Comparison of ENCODE assay signal across 21 cellular contexts in genomic region chr9:125966959-125967711, GRCh38.
A peak's percentile ranks its signal among the peaks of the same experiment; 100 is the strongest.
DNase-seq lines count a peak whose midpoint lies in the region; ATAC-seq and TF ChIP-seq lines count a peak whose summit lies in the region.
"Had no signal": no experiment of that assay in that cellular context is flagged by ENCODE, and none has a peak within 500 bp of the region (broad histone marks: within the 10 kb centered on the region; RNA-seq: fewer than 3 reads in every experiment).

No MANE protein-coding gene starts in this region.

- no peaks in the 10 kb centered on the region for H3K27me3 Mint-ChIP-seq in activated T-cell treated with anti-CD3 and anti-CD28 coated beads, Interleukin-2, amount 50 U/mL, for 72 hours (ENCODE audit: low read depth)
- H3K27me3 Mint-ChIP-seq in WTC11 (ENCODE audit: low read depth): no peaks in the 10 kb centered on the region
- no peaks in the 10 kb centered on the region for H3K27me3 Mint-ChIP-seq in CD4-positive, alpha-beta T cell
- H3K27me3 Mint-ChIP-seq: dendritic cell treated with granulocyte-macrophage colony-stimulating factor and Interleukin-4, amounts not matched to agents 40 ng/mL and 50 ng/mL, for 4 days had no signal

- peaks cover 0 to 2% of the 10 kb centered on the region in 2 donors for H3K36me3 Mint-ChIP-seq in activated T-cell treated with anti-CD3 and anti-CD28 coated beads, Interleukin-2, amount 50 U/mL, for 72 hours (ENCODE audit: insufficient read depth in 2 of 2)
- H3K36me3 Mint-ChIP-seq in WTC11: peaks cover 34% of the 10 kb centered on the region
- H3K36me3 Mint-ChIP-seq in CD4-positive, alpha-beta T cell (ENCODE audit: low read depth): peaks cover 27% of the 10 kb centered on the region

- H3K9ac ChIP-seq in stomach smooth muscle (ENCODE audit: low read length in 2 of 2): no peak overlapping the region

- H3K9me3 Mint-ChIP-seq in activated T-cell treated with anti-CD3 and anti-CD28 coated beads, Interleukin-2, amount 50 U/mL, for 72 hours: no peaks in the 10 kb centered on the region
- H3K9me3 Mint-ChIP-seq in WTC11: no peaks in the 10 kb centered on the region
- H3K9me3 Mint-ChIP-seq in CD4-positive, alpha-beta T cell: no peaks in the 10 kb centered on the region
- H3K9me3 Mint-ChIP-seq: dendritic cell treated with granulocyte-macrophage colony-stimulating factor and Interleukin-4, amounts not matched to agents 40 ng/mL and 50 ng/mL, for 4 days; T-helper 2 cell treated with Interferon-gamma antibody and Interleukin-4, amounts not matched to agents 5 μg/mL and 100 μg/mL, for 36 hours had no signal

- no peaks in the 10 kb centered on the region for H3K27me3 ChIP-seq in stomach smooth muscle (ENCODE audit: control insufficient read depth in 1 of 2, insufficient read depth in 2 of 2, low read length in 2 of 2)
- H3K27me3 ChIP-seq in CD4-positive, alpha-beta T cell (ENCODE audit: control insufficient read depth, insufficient read depth, low read length): no peaks in the 10 kb centered on the region
- H3K27me3 ChIP-seq: gastroesophageal sphincter, left lung, neutrophil, transverse colon had no signal

- peak; percentile 29 to 56 for ATAC-seq in activated T-cell treated with anti-CD3 and anti-CD28 coated beads, Interleukin-2, amount 50 U/mL, for 72 hours (replicated peaks in 1 of 2)
- no peak for ATAC-seq in WTC11
- no peak for ATAC-seq in CD4-positive, alpha-beta T cell (ENCODE audit: poor library complexity)
- ATAC-seq: gastroesophageal sphincter, left lung, Panc1 had no signal

- TF ChIP-seq CTCF in WTC11 (IDR thresholded peaks at IDR 0.05): no peak
- TF ChIP-seq CTCF in CD4-positive, alpha-beta T cell (IDR thresholded peaks at IDR 0.05): no peak

- POLR2A ChIA-PET in WTC11 (lab: Charles Lee): interaction anchor here (0.7 kb wide), 1 partner anchor 180 kb away, joined by 5 read pairs; no protein-coding TSS in a partner anchor
- POLR2A ChIA-PET in CD4-positive, alpha-beta T cell (lab: Charles Lee): no interaction called here

- H3K4me3 ChIP-seq in stomach smooth muscle (ENCODE audit: low read length in 2 of 2): no peak overlapping the region
- H3K4me3 ChIP-seq: gastroesophageal sphincter, left lung, transverse colon had no signal

- no peak overlapping the region for H3K27ac Mint-ChIP-seq in activated T-cell treated with anti-CD3 and anti-CD28 coated beads, Interleukin-2, amount 50 U/mL, for 72 hours
- H3K27ac Mint-ChIP-seq in WTC11: peak overlapping the region; percentile 44
- H3K27ac Mint-ChIP-seq in CD4-positive, alpha-beta T cell: no peak overlapping the region
- H3K27ac Mint-ChIP-seq: dendritic cell treated with granulocyte-macrophage colony-stimulating factor and Interleukin-4, amounts not matched to agents 40 ng/mL and 50 ng/mL, for 4 days; T-helper 2 cell treated with Interferon-gamma antibody and Interleukin-4, amounts not matched to agents 5 μg/mL and 100 μg/mL, for 36 hours had no signal

- H3K9me3 ChIP-seq in stomach smooth muscle (ENCODE audit: control insufficient read depth in 2 of 2, low read length in 2 of 2): no peaks in the 10 kb centered on the region
- H3K9me3 ChIP-seq in CD4-positive, alpha-beta T cell (ENCODE audit: control insufficient read depth, low read length): no peaks in the 10 kb centered on the region
- H3K9me3 ChIP-seq: gastroesophageal sphincter, left lung, neutrophil, transverse colon had no signal

- H3K27ac ChIP-seq in stomach smooth muscle (ENCODE audit: low read length): peak overlapping the region; percentile 37
- H3K27ac ChIP-seq in CD4-positive, alpha-beta T cell (ENCODE audit: low read depth, low read length): no peak overlapping the region
- H3K27ac ChIP-seq: epithelial cell of prostate, gastroesophageal sphincter, left lung, neutrophil, transverse colon had no signal

- DNase-seq in activated T-cell treated with anti-CD3 and anti-CD28 coated beads, Interleukin-2, amount 50 U/mL, for 72 hours: no peak
- DNase-seq in activated T-cell treated with anti-CD3 and anti-CD28 coated beads for 4 hours (no peak), NCI-H1694 treated with DMSO at 0.1 percent for 48 hours (lab: John Stamatoyannopoulos, UW) (peak; percentile 87), WTC11 (ENCODE audit: low spot score) (no peak)
- DNase-seq in CD4-positive, alpha-beta T cell: no peak
- no peak for DNase-seq in activated CD4-positive, alpha-beta T cell treated with anti-CD3 and anti-CD28 coated beads for 4 hours
- no peak for DNase-seq in stimulated activated CD4-positive, alpha-beta T cell treated with anti-CD3 and anti-CD28 coated beads, Interleukin-1b, Interleukin-23, amount 100 ng/mL, for 48 hours
- DNase-seq: activated naive CD4-positive, alpha-beta T cell treated with anti-CD3 and anti-CD28 coated beads, Interleukin-2, amount 50 U/mL, for 16 hours; Kasumi-1; left lung; NCI-H1436; NCI-H526; stimulated activated naive CD4-positive, alpha-beta T cell; transverse colon had no signal

- CTCF ChIA-PET in WTC11 (lab: Charles Lee): no interaction called here
- CTCF ChIA-PET in CD4-positive, alpha-beta T cell (lab: Charles Lee): no interaction called here

- H3K4me3 Mint-ChIP-seq in activated T-cell treated with anti-CD3 and anti-CD28 coated beads, Interleukin-2, amount 50 U/mL, for 72 hours: peak overlapping the region in 1 of 2 donors; percentile 53
- H3K4me3 Mint-ChIP-seq in WTC11: no peak overlapping the region
- no peak overlapping the region for H3K4me3 Mint-ChIP-seq in CD4-positive, alpha-beta T cell
- H3K4me3 Mint-ChIP-seq: dendritic cell treated with granulocyte-macrophage colony-stimulating factor and Interleukin-4, amounts not matched to agents 40 ng/mL and 50 ng/mL, for 4 days; T-helper 2 cell treated with Interferon-gamma antibody and Interleukin-4, amounts not matched to agents 5 μg/mL and 100 μg/mL, for 36 hours had no signal

- intact Hi-C loops in CD4-positive, alpha-beta T cell (cut with DNase I, micrococcal nuclease): no loop called here

- peaks cover 19% of the 10 kb centered on the region for H3K4me1 Mint-ChIP-seq in activated T-cell treated with anti-CD3 and anti-CD28 coated beads, Interleukin-2, amount 50 U/mL, for 72 hours (ENCODE audit: low read depth)
- no peaks in the 10 kb centered on the region for H3K4me1 Mint-ChIP-seq in WTC11
- H3K4me1 Mint-ChIP-seq in CD4-positive, alpha-beta T cell (ENCODE audit: low read depth): no peaks in the 10 kb centered on the region

- peaks cover 9 to 13% of the 10 kb centered on the region in 2 donors for H3K36me3 ChIP-seq in stomach smooth muscle (ENCODE audit: control insufficient read depth in 2 of 2, insufficient read depth in 2 of 2, low read length in 2 of 2)
- H3K36me3 ChIP-seq: transverse colon had no signal

- peaks cover 20% of the 10 kb centered on the region for H3K4me1 ChIP-seq in stomach smooth muscle (ENCODE audit: control insufficient read depth, insufficient read depth, low read length)
- H3K4me1 ChIP-seq: left lung, transverse colon had no signal

TF ChIP-seq in WTC11, 78 proteins besides CTCF, POLR2A, EP300 and RAD21:
- TF ChIP-seq ZNF416 (CRISPR knock-in tag; IDR thresholded peaks at IDR 0.05): no peak
- TF ChIP-seq, protein P1, sequence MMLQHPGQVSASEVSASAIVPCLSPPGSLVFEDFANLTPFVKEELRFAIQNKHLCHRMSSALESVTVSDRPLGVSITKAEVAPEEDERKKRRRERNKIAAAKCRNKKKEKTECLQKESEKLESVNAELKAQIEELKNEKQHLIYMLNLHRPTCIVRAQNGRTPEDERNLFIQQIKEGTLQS (CRISPR knock-in tag; conservative IDR thresholded peaks at IDR 0.05): no peak
- TF ChIP-seq ZNF317 (CRISPR knock-in tag; IDR thresholded peaks at IDR 0.05; ENCODE audit: borderline replicate concordance, low read depth): no peak
- TF ChIP-seq CBFB (CRISPR knock-in tag; IDR thresholded peaks at IDR 0.05; ENCODE audit: low read depth): no peak
- TF ChIP-seq ESRRA (CRISPR knock-in tag; IDR thresholded peaks at IDR 0.05; ENCODE audit: borderline replicate concordance): no peak
- no peak for TF ChIP-seq TCF7 (CRISPR knock-in tag; IDR thresholded peaks at IDR 0.05; ENCODE audit: low read depth)
- no peak for TF ChIP-seq ATF1 (CRISPR knock-in tag; IDR thresholded peaks at IDR 0.05)
TF ChIP-seq in WTC11: peak in this region for 0.

Comparison
In these comparisons a context has a peak if more than half of its experiments do, and no peak if none do; other contexts are left out.
1. ATAC-seq: peak in activated T-cell treated with anti-CD3 and anti-CD28 coated beads, Interleukin-2, amount 50 U/mL, for 72 hours (2 of 2); none in WTC11 (single experiment) and CD4-positive, alpha-beta T cell (single experiment).